In genomic region chr13:113632706-113633484, GRCh38 we compare ENCODE assay signal across 16 cellular contexts. TPM values are rescaled to one million over a fixed set of nuclear protein-coding genes. Genes with fewer than 3 reads are reported as not detected.
A peak's percentile ranks its signal among the peaks of the same experiment; 100 is the strongest.
DNase-seq lines count a peak whose midpoint lies in the region; ATAC-seq and TF ChIP-seq lines count a peak whose summit lies in the region.
"Had no signal": no experiment of that assay in that cellular context is flagged by ENCODE, and none has a peak within 500 bp of the region (broad histone marks: within the 10 kb centered on the region; RNA-seq: fewer than 3 reads in every experiment).

No MANE protein-coding gene starts in this region.

- POLR2A ChIA-PET in CD8-positive, alpha-beta T cell (lab: Charles Lee): no interaction called here

- no peak overlapping the region for H3K4me3 ChIP-seq in CD8-positive, alpha-beta T cell (ENCODE audit: low read depth, low read length)

- H3K36me3 Mint-ChIP-seq in CD14-positive monocyte: peaks cover 81 to 96% of the 10 kb centered on the region in 2 donors
- peaks cover 72% of the 10 kb centered on the region for H3K36me3 Mint-ChIP-seq in CD8-positive, alpha-beta T cell
- peaks cover 19% of the 10 kb centered on the region for H3K36me3 Mint-ChIP-seq in glutamatergic neuron (ENCODE audit: unreplicated experiment)

- peaks cover 17% of the 10 kb centered on the region for H3K36me3 ChIP-seq in CD8-positive, alpha-beta T cell (ENCODE audit: insufficient read depth, low read length)

- no peak for ATAC-seq in CD8-positive, alpha-beta T cell
- ATAC-seq in sciatic nerve (no peak), GM19467 (IDR thresholded peaks at IDR 0.05; ENCODE audit: unreplicated experiment) (no peak), HG02610 (IDR thresholded peaks at IDR 0.05; ENCODE audit: unreplicated experiment) (no peak)

- H3K27ac ChIP-seq in CD8-positive, alpha-beta T cell (ENCODE audit: low read depth, low read length): no peak overlapping the region

- DNase-seq in CD14-positive monocyte (ENCODE audit: low spot score) (peak; percentile 26), glutamatergic neuron (peak; percentile 2), sciatic nerve (ENCODE audit: low spot score) (peak; percentile 40), T-helper 9 cell (no peak)
- no peak for DNase-seq in CD8-positive, alpha-beta T cell
- DNase-seq: BE2C, MM.1S, NCI-H1105 treated with DMSO at 0.1 percent for 48 hours, NCI-H187, NCI-H2171, NCI-H510A, NCI-H82, SHP77 had no signal

- H3K4me1 Mint-ChIP-seq in CD14-positive monocyte: no peaks in the 10 kb centered on the region
- peaks cover 31% of the 10 kb centered on the region for H3K4me1 Mint-ChIP-seq in CD8-positive, alpha-beta T cell (ENCODE audit: low read depth)
- peaks cover 31% of the 10 kb centered on the region for H3K4me1 Mint-ChIP-seq in glutamatergic neuron (ENCODE audit: low read depth, unreplicated experiment)

- H3K9me3 Mint-ChIP-seq in CD14-positive monocyte (peaks cover 5 to 30% (median 13%) of the 10 kb centered on the region in 7 donors), glutamatergic neuron (ENCODE audit: unreplicated experiment) (peaks cover 17% of the 10 kb centered on the region)
- no peaks in the 10 kb centered on the region for H3K9me3 Mint-ChIP-seq in CD8-positive, alpha-beta T cell

- no peak for TF ChIP-seq CTCF in CD14-positive monocyte (IDR thresholded peaks at IDR 0.05)
- TF ChIP-seq CTCF in CD8-positive, alpha-beta T cell (IDR thresholded peaks at IDR 0.05): no peak
- no peak for TF ChIP-seq CTCF in glutamatergic neuron (IDR thresholded peaks at IDR 0.05; ENCODE audit: partially characterized antibody, unreplicated experiment)

- CTCF ChIA-PET in CD8-positive, alpha-beta T cell (lab: Charles Lee): interaction anchor here (1.2 kb wide), 1 partner anchor 92 kb away, joined by 3 read pairs; no protein-coding TSS in a partner anchor

- H3K27ac Mint-ChIP-seq in CD14-positive monocyte: peak overlapping the region in 5 of 7 donors; percentile 32 to 67 (median 49)
- H3K27ac Mint-ChIP-seq in CD8-positive, alpha-beta T cell: peak overlapping the region; percentile 79
- peak overlapping the region; percentile 66 for H3K27ac Mint-ChIP-seq in glutamatergic neuron (ENCODE audit: unreplicated experiment)

- no peak overlapping the region for H3K4me3 Mint-ChIP-seq in CD14-positive monocyte
- H3K4me3 Mint-ChIP-seq in CD8-positive, alpha-beta T cell: peak overlapping the region; percentile 50
- H3K4me3 Mint-ChIP-seq in glutamatergic neuron (ENCODE audit: unreplicated experiment): no peak overlapping the region

- H3K27me3 ChIP-seq in CD8-positive, alpha-beta T cell (ENCODE audit: insufficient read depth, low read length): no peaks in the 10 kb centered on the region
- H3K27me3 ChIP-seq: BE2C had no signal

- no peaks in the 10 kb centered on the region for H3K9me3 ChIP-seq in CD8-positive, alpha-beta T cell (ENCODE audit: low read length)
- H3K9me3 ChIP-seq: BE2C had no signal

- intact Hi-C loops in CD14-positive monocyte (cut with micrococcal nuclease) (no loop called here), sciatic nerve (cut with DNase I) (no loop called here)
- intact Hi-C loops in CD8-positive, alpha-beta T cell (cut with DNase I, micrococcal nuclease): no loop called here

- H3K4me1 ChIP-seq in CD8-positive, alpha-beta T cell (ENCODE audit: insufficient read depth, low read length): peaks cover 27% of the 10 kb centered on the region
- H3K4me1 ChIP-seq: BE2C had no signal

- H3K27me3 Mint-ChIP-seq in CD14-positive monocyte (ENCODE audit: low read depth in 3 of 3) (peaks cover 0 to 5% (median 0%) of the 10 kb centered on the region in 3 donors), glutamatergic neuron (ENCODE audit: unreplicated experiment) (peaks cover 4% of the 10 kb centered on the region)
- H3K27me3 Mint-ChIP-seq in CD8-positive, alpha-beta T cell (ENCODE audit: low read depth): no peaks in the 10 kb centered on the region

RNA-seq across cellular contexts. Expression of gene ATP4B, which starts 25.1 kb away (rescaled TPM):
- polyA plus RNA-seq in CD14-positive monocyte: not detected
- not detected for total RNA-seq in CD8-positive, alpha-beta T cell
- total RNA-seq in glutamatergic neuron (ENCODE audit: unreplicated experiment) (not detected), sciatic nerve (not detected)
- total RNA-seq: H4 had no signal

RNA-seq across cellular contexts. Expression of gene GRK1, which starts 34.1 kb away (rescaled TPM):
- not detected for polyA plus RNA-seq in CD14-positive monocyte
- total RNA-seq in CD8-positive, alpha-beta T cell: not detected
- 1.2 TPM for total RNA-seq in glutamatergic neuron (ENCODE audit: unreplicated experiment)
- total RNA-seq in sciatic nerve: 0.09 TPM
- total RNA-seq: H4 had no signal

RNA-seq across cellular contexts. Expression of gene TFDP1, which starts 48.3 kb away (rescaled TPM):
- 10 to 100 TPM; 37.6 to 54.0 TPM for polyA plus RNA-seq in CD14-positive monocyte
- total RNA-seq in CD8-positive, alpha-beta T cell: 10 to 100 TPM; 17.1 to 19.8 TPM
- total RNA-seq in glutamatergic neuron (ENCODE audit: unreplicated experiment) (62.0 TPM), sciatic nerve (36.1 TPM)

Comparison
In these comparisons a context has a peak if more than half of its experiments do, and no peak if none do; other contexts are left out.
1. DNase-seq: peak in CD14-positive monocyte (single experiment), glutamatergic neuron (single experiment) and sciatic nerve (single experiment); none in CD8-positive, alpha-beta T cell (0 of 7) and T-helper 9 cell (single experiment).
2. Peak in every context shown above with its lines, with median percentiles within 50 percentile points of each other: H3K27ac Mint-ChIP-seq.